ENCODE assay signal across 8 cellular contexts in the genomic region with DNA sequence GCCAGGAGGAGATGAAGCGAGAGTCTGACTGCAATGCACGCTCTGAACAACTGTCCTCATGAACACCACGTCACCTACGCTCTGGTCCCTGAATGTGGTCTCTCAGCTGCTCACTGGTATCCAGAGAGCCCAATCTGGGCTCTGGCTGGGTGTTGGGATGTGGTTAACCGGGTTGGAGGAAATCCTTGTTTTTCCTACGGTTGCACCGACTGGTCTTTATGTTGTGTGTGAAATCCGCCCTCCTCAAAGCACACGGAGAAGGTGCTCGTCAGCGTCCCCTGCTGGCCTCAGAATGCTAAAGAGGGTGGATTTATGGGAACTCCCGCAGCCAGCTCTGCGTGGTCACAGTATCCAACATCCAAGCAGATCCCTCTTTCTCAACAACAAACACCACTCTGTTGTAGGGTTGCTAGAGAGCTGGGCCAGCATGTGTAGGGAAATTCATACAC.
DNase-seq lines count a peak whose midpoint lies in the region; ATAC-seq and TF ChIP-seq lines count a peak whose summit lies in the region.
"Had no signal": no experiment of that assay in that cellular context is flagged by ENCODE, and none has a peak within 500 bp of the region (broad histone marks: within the 10 kb centered on the region; RNA-seq: fewer than 3 reads in every experiment).

No MANE protein-coding gene starts in this region.

- no peak for ATAC-seq in stimulated activated naive CD8-positive, alpha-beta T cell treated with anti-CD3 and anti-CD28 coated beads, Interleukin-15, Interleukin-2, amounts not matched to agents 100 U/mL and 50 U/mL, for 24 hours
- ATAC-seq in GM21723 (IDR thresholded peaks at IDR 0.05; ENCODE audit: unreplicated experiment): no peak

- no peak overlapping the region for H3K4me3 ChIP-seq in GM12875 (ENCODE audit: low read depth, low read length)
- H3K4me3 ChIP-seq: skin epidermis had no signal

- peak; percentile 89 for TF ChIP-seq CTCF in GM12875 (IDR thresholded peaks at IDR 0.05; ENCODE audit: borderline replicate concordance, insufficient read depth, low read depth, low read length)

- DNase-seq in NCI-H1048 (lab: John Stamatoyannopoulos, UW) (peak; percentile 39), iPS-NIHi11 (ENCODE audit: low spot score) (peak; percentile 65), caudate nucleus (lab: John Stamatoyannopoulos, UW) (no peak)
- peak; percentile 29 for DNase-seq in activated CD8-positive, alpha-beta memory T cell treated with anti-CD3 and anti-CD28 coated beads, Interleukin-2, amount 50 U/mL, for 4 hours
- peak; percentile 48 for DNase-seq in stimulated activated naive CD8-positive, alpha-beta T cell treated with anti-CD3 and anti-CD28 coated beads, Interleukin-15, Interleukin-2, amounts not matched to agents 100 U/mL and 50 U/mL, for 24 hours

- H3K27ac ChIP-seq in caudate nucleus (ENCODE audit: low read depth, low read length): no peak overlapping the region
- H3K27ac ChIP-seq: skin epidermis had no signal

Comparison
In these comparisons a context has a peak if more than half of its experiments do, and no peak if none do; other contexts are left out.
1. DNase-seq: peak in NCI-H1048 (single experiment), activated CD8-positive, alpha-beta memory T cell treated with anti-CD3 and anti-CD28 coated beads, Interleukin-2, amount 50 U/mL, for 4 hours (single experiment), iPS-NIHi11 (single experiment) and stimulated activated naive CD8-positive, alpha-beta T cell treated with anti-CD3 and anti-CD28 coated beads, Interleukin-15, Interleukin-2, amounts not matched to agents 100 U/mL and 50 U/mL, for 24 hours (single experiment); none in caudate nucleus (0 of 61).